2 cellular contexts compared by ENCODE assay signal in the genomic region with DNA sequence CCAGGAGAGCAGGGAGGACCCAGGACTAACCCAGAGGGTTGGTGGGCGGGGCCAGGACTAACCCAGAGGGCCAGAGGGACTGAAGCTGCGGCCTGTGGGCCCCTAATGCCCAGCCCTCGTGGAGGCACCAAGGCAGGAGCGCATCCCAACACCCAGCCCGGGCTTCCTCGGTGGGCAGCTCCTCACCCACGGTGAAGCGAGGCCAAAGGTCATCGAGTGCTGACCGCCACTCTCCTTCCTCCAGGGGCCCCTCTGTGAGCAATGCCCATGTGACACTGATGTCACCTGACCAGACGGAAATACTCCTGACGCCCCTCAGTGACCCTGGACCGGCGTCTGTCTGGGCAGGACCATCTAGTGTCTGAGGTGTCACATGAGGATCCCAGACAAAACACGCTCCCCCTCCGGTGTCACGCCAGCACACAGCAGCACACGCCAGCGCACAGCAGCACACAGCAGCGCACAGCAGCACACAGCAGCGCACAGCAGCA.
A peak's percentile ranks its signal among the peaks of the same experiment; 100 is the strongest.
TF ChIP-seq lines count a peak whose summit lies in the region.

No MANE protein-coding gene starts in this region.

TF ChIP-seq in IMR-90, 13 proteins besides CTCF, POLR2A, EP300 and RAD21:
- TF ChIP-seq MAFK (IDR thresholded peaks at IDR 0.05; ENCODE audit: low read depth, low read length), result no peak
- TF ChIP-seq, protein P1, sequence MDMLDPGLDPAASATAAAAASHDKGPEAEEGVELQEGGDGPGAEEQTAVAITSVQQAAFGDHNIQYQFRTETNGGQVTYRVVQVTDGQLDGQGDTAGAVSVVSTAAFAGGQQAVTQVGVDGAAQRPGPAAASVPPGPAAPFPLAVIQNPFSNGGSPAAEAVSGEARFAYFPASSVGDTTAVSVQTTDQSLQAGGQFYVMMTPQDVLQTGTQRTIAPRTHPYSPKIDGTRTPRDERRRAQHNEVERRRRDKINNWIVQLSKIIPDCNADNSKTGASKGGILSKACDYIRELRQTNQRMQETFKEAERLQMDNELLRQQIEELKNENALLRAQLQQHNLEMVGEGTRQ (IDR thresholded peaks at IDR 0.05; ENCODE audit: low read depth, low read length), result peak; percentile 68

TF ChIP-seq in K562, 482 proteins besides CTCF, POLR2A, EP300 and RAD21:
- TF ChIP-seq HES1 (IDR thresholded peaks at IDR 0.05; ENCODE audit: low read depth), result no peak
- peak; percentile 60; the same call in 1 of the 2 replicates for TF ChIP-seq RAD51 (IDR thresholded peaks at IDR 0.05; ENCODE audit: borderline replicate concordance, low read depth)
- TF ChIP-seq USF1 (CRISPR knock-in tag; IDR thresholded peaks at IDR 0.05), result peak; percentile 77
- TF ChIP-seq KAT7 (CRISPR knock-in tag; IDR thresholded peaks at IDR 0.05; ENCODE audit: borderline replicate concordance), result no peak
TF ChIP-seq in K562: peak in this region for 2.
